In genomic region chr1:108182854-108183253, GRCh38 we compare ENCODE assay signal across 2 cellular contexts.
TF ChIP-seq lines count a peak whose summit lies in the region.

No MANE protein-coding gene starts in this region.

TF ChIP-seq in K562, 482 proteins besides CTCF, POLR2A, EP300 and RAD21:
- 0 out of 2 replicates have a peak, but pooled peaks have one; percentile 18 for TF ChIP-seq ZNF316 (IDR thresholded peaks at IDR 0.05)
- no peak for TF ChIP-seq ZNF785 (CRISPR knock-in tag; IDR thresholded peaks at IDR 0.05)

TF ChIP-seq in HEK293T, 16 proteins besides CTCF, POLR2A, EP300 and RAD21:
- TF ChIP-seq SP1 (IDR thresholded peaks at IDR 0.05), result no peak
- no peak for TF ChIP-seq NFRKB (IDR thresholded peaks at IDR 0.05)
- TF ChIP-seq FOXK2 (IDR thresholded peaks at IDR 0.05), result no peak
- no peak for TF ChIP-seq CTBP1 (IDR thresholded peaks at IDR 0.05; ENCODE audit: borderline replicate concordance)
- no peak for TF ChIP-seq L3MBTL2 (conservative IDR thresholded peaks at IDR 0.05)
- TF ChIP-seq ELF4 (IDR thresholded peaks at IDR 0.05), result no peak
- no peak for TF ChIP-seq PKNOX1 (IDR thresholded peaks at IDR 0.05)
- no peak for TF ChIP-seq ARNT (IDR thresholded peaks at IDR 0.05)
- no peak for TF ChIP-seq BHLHE40 (IDR thresholded peaks at IDR 0.05; ENCODE audit: borderline replicate concordance)
- TF ChIP-seq ZNF384 (IDR thresholded peaks at IDR 0.05), result no peak
- TF ChIP-seq SUZ12 (IDR thresholded peaks at IDR 0.05), result no peak
TF ChIP-seq in HEK293T: peak in this region for 0.
